16 cellular contexts compared by ENCODE assay signal in the genomic region with DNA sequence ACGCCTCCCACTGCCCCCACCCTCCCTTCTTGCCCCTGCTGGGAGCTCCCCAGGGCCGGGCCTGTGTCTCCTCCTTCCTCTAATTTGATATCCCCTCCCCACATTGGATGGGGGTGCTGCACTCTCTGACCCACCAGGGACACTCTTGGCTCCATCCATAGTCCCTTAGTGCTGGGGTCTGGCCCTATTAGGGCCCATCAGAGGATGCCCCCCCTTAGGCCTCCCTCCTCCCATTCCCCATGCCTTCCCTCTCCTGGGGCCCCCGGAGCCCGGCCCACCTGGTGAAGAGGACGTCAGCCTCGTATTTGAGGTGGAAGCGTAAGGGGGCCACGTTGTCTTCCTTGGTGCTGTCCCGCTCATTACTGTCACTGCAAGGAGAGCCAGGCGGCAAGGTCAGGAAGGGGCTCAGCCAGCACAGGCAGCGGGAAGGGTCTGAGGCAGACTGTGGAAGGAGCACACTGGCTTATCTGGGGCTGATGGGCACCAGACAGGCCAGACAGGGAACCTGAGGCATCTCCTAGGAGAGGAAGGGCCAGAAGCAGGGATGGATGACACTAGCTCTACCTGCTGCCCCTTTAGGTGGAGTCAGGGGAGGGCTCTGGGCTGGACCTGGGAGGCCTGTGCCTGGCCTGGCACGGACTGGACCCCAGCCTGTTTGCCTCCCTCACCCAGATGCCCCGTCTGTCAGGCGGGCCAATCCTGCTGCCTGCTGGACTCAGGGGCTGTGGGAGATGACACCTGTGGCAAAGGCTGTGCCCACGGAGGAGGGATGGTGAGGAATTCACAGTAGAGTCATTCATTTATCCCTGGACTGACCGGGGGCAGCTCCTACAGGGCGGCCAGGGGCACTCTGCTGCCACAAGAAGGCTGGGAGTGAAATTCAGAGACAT. TPM values are rescaled to one million over a fixed set of nuclear protein-coding genes. Genes with fewer than 3 reads are reported as not detected.
DNase-seq lines count a peak whose midpoint lies in the region; TF ChIP-seq lines count a peak whose summit lies in the region.
"Had no signal": no experiment of that assay in that cellular context is flagged by ENCODE, and none has a peak within 500 bp of the region (broad histone marks: within the 10 kb centered on the region; RNA-seq: fewer than 3 reads in every experiment).

No MANE protein-coding gene starts in this region.

- no peak overlapping the region for H3K4me2 ChIP-seq in osteoblast (ENCODE audit: insufficient read depth, low read length)

- no peak overlapping the region for H3K27ac ChIP-seq in right atrium auricular region
- H3K27ac ChIP-seq in left ventricle myocardium inferior (replicated peaks): no peak overlapping the region
- H3K27ac ChIP-seq in ascending aorta: peak overlapping the region; percentile 84 to 85
- H3K27ac ChIP-seq in osteoblast (ENCODE audit: low read depth, low read length): peak overlapping the region; percentile 36
- H3K27ac ChIP-seq in uterus: peak overlapping the region; percentile 71 to 75
- H3K27ac ChIP-seq: vagina had no signal

- intact Hi-C loops in left ventricle myocardium inferior (cut with micrococcal nuclease): no loop called here
- intact Hi-C loops in ascending aorta (cut with DNase I): no loop called here
- intact Hi-C loops in uterus (cut with DNase I; ENCODE audit: low total_unique reads): loop anchor here (10.0 kb wide), 1 partner anchor 361 kb away; no protein-coding TSS in a partner anchor

- H3K4me1 ChIP-seq in right atrium auricular region (peaks cover 0 to 19% of the 10 kb centered on the region in 2 donors), left ventricle myocardium inferior (peaks cover 23% of the 10 kb centered on the region), ascending aorta (peaks cover 0 to 21% of the 10 kb centered on the region in 2 donors), osteoblast (ENCODE audit: insufficient read depth, low read length) (peaks cover 23% of the 10 kb centered on the region), uterus (peaks cover 0 to 3% of the 10 kb centered on the region in 2 donors)
- H3K4me1 ChIP-seq: Caco-2, vagina had no signal

- H3K36me3 ChIP-seq in right atrium auricular region (peaks cover 8% of the 10 kb centered on the region), left ventricle myocardium inferior (peaks cover 11% of the 10 kb centered on the region), ascending aorta (peaks cover 74 to 82% of the 10 kb centered on the region in 2 donors), osteoblast (ENCODE audit: insufficient read depth, low read length) (peaks cover 94% of the 10 kb centered on the region), uterus (no peaks in the 10 kb centered on the region)
- H3K36me3 ChIP-seq: vagina had no signal

- TF ChIP-seq CTCF in right atrium auricular region (IDR thresholded peaks at IDR 0.05) (no peak), left ventricle myocardium inferior (IDR thresholded peaks at IDR 0.05; ENCODE audit: borderline replicate concordance) (no peak), ascending aorta (IDR thresholded peaks at IDR 0.05) (no peak), osteoblast (IDR thresholded peaks at IDR 0.05; ENCODE audit: extremely low read depth, low read depth, low read length) (no peak), uterus (IDR thresholded peaks at IDR 0.05) (no peak)

- no peak overlapping the region for H3K4me3 ChIP-seq in right atrium auricular region
- no peak overlapping the region for H3K4me3 ChIP-seq in left ventricle myocardium inferior
- no peak overlapping the region for H3K4me3 ChIP-seq in ascending aorta
- no peak overlapping the region for H3K4me3 ChIP-seq in osteoblast (ENCODE audit: insufficient read depth, low read length)
- no peak overlapping the region for H3K4me3 ChIP-seq in uterus
- H3K4me3 ChIP-seq: vagina had no signal

- H2AFZ ChIP-seq in osteoblast (ENCODE audit: low read length): no peak overlapping the region

- peaks cover 11% of the 10 kb centered on the region for H4K20me1 ChIP-seq in osteoblast (ENCODE audit: insufficient read depth, low read length)

- DNase-seq in right atrium auricular region (ENCODE audit: low spot score) (peak; percentile 40), left ventricle myocardium inferior (no peak), ascending aorta (ENCODE audit: low spot score in 2 of 2) (peak in 1 of 2 donors; percentile 58), osteoblast (ENCODE audit: insufficient read length, low spot score, missing footprints) (no peak), uterus (peak; percentile 19 to 23), COLO668 (lab: John Stamatoyannopoulos, UW; ENCODE audit: unreplicated experiment) (no peak), kidney tubule cell (ENCODE audit: low spot score) (no peak)
- DNase-seq: activated CD4-positive, alpha-beta T cell treated with anti-CD3 and anti-CD28 coated beads, Interleukin-2, amount 50 U/mL, for 4 hours; AML-193; Caco-2; GOT3; MM.1S; NCI-H1694 treated with DMSO at 0.1 percent for 48 hours; NCI-H446 treated with DMSO at 0.1 percent for 48 hours; stimulated activated CD4-positive, alpha-beta T cell treated with anti-CD3 and anti-CD28 coated beads, Interleukin-15, amount 100 ng/mL, for 24 hours had no signal

- H3K79me2 ChIP-seq in osteoblast (ENCODE audit: insufficient read depth, low read length): no peaks in the 10 kb centered on the region

- no peaks in the 10 kb centered on the region for H3K9me3 ChIP-seq in right atrium auricular region
- no peaks in the 10 kb centered on the region for H3K9me3 ChIP-seq in left ventricle myocardium inferior (replicated peaks)
- H3K9me3 ChIP-seq in ascending aorta: no peaks in the 10 kb centered on the region
- no peaks in the 10 kb centered on the region for H3K9me3 ChIP-seq in osteoblast (ENCODE audit: low read depth, low read length)
- H3K9me3 ChIP-seq in uterus: no peaks in the 10 kb centered on the region
- H3K9me3 ChIP-seq: Caco-2, vagina had no signal

- no peak for TF ChIP-seq POLR2A in uterus (IDR thresholded peaks at IDR 0.05)

- no peaks in the 10 kb centered on the region for H3K27me3 ChIP-seq in right atrium auricular region
- H3K27me3 ChIP-seq in left ventricle myocardium inferior (ENCODE audit: low read depth): no peaks in the 10 kb centered on the region
- H3K27me3 ChIP-seq in ascending aorta: no peaks in the 10 kb centered on the region
- H3K27me3 ChIP-seq in osteoblast (ENCODE audit: insufficient read depth, low read length): no peaks in the 10 kb centered on the region
- H3K27me3 ChIP-seq in uterus: no peaks in the 10 kb centered on the region
- H3K27me3 ChIP-seq: vagina had no signal

RNA-seq across cellular contexts. Expression of a gene that starts 36.2 kb away (rescaled TPM):
- total RNA-seq in right atrium auricular region (10 to 100 TPM; 33.1 to 55.3 TPM), left ventricle myocardium inferior (46.7 TPM), ascending aorta (57.0 TPM), osteoblast (35.5 and 41.5 TPM in 2 replicates), uterus (100 to 1,000 TPM in 2 of 4 donors, 10 to 100 TPM in 2; 39.4 to 130 (median 77.4) TPM)

Comparison
In these comparisons a context has a peak if more than half of its experiments do, and no peak if none do; other contexts are left out.
1. DNase-seq: peak in right atrium auricular region (single experiment) and uterus (2 of 2); none in left ventricle myocardium inferior (single experiment), osteoblast (single experiment), COLO668 (single experiment) and kidney tubule cell (single experiment).
2. H3K27ac ChIP-seq: peak in ascending aorta (2 of 2), osteoblast (single experiment) and uterus (2 of 2); none in right atrium auricular region (0 of 2) and left ventricle myocardium inferior (single experiment).